Comparison of ENCODE assay signal across 19 cellular contexts in genomic region chr14:45072121-45072520, GRCh38. TPM values are rescaled to one million over a fixed set of nuclear protein-coding genes. Genes with fewer than 3 reads are reported as not detected.
DNase-seq lines count a peak whose midpoint lies in the region; TF ChIP-seq lines count a peak whose summit lies in the region.
"Had no signal": no experiment of that assay in that cellular context is flagged by ENCODE, and none has a peak within 500 bp of the region (broad histone marks: within the 10 kb centered on the region; RNA-seq: fewer than 3 reads in every experiment).

No MANE protein-coding gene starts in this region.

- no peaks in the 10 kb centered on the region for H3K4me1 Mint-ChIP-seq in activated naive CD4-positive, alpha-beta T cell treated with anti-CD3 and anti-CD28 coated beads, Interleukin-2, amount 50 U/mL, for 24 hours
- no peaks in the 10 kb centered on the region for H3K4me1 Mint-ChIP-seq in activated naive CD4-positive, alpha-beta T cell treated with anti-CD3 and anti-CD28 coated beads for 36 hours (ENCODE audit: low read depth)
- peaks cover 10% of the 10 kb centered on the region for H3K4me1 Mint-ChIP-seq in endodermal cell
- peaks cover 5% of the 10 kb centered on the region for H3K4me1 Mint-ChIP-seq in nephron progenitor cell
- H3K4me1 Mint-ChIP-seq: B cell had no signal

- H3K4me1 ChIP-seq in endodermal cell (ENCODE audit: control insufficient read depth, insufficient read depth, low read length) = no peaks in the 10 kb centered on the region
- H3K4me1 ChIP-seq: A549; BLaER1 treated with 17β-estradiol and CSF1 and Interleukin-3, amounts not matched to agents 10 nM and 100 nM; Caco-2 had no signal

- H3K27ac ChIP-seq in endodermal cell (ENCODE audit: low read depth, low read length) = no peak overlapping the region
- H3K27ac ChIP-seq: 22Rv1; A549; BLaER1 treated with 17β-estradiol and CSF1 and Interleukin-3, amounts not matched to agents 10 nM and 100 nM; C4-2B had no signal

- H3K27me3 ChIP-seq in endodermal cell (ENCODE audit: control insufficient read depth, insufficient read depth, low read length, poor library complexity, severe bottlenecking) = no peaks in the 10 kb centered on the region
- H3K27me3 ChIP-seq: BLaER1 treated with 17β-estradiol and CSF1 and Interleukin-3, amounts not matched to agents 10 nM and 100 nM had no signal

- peaks cover 9% of the 10 kb centered on the region for H3K9me3 ChIP-seq in endodermal cell (ENCODE audit: control insufficient read depth, low read length)
- H3K9me3 ChIP-seq: A549; BLaER1 treated with 17β-estradiol and CSF1 and Interleukin-3, amounts not matched to agents 10 nM and 100 nM; Caco-2 had no signal

- H3K9me3 Mint-ChIP-seq in activated naive CD4-positive, alpha-beta T cell treated with anti-CD3 and anti-CD28 coated beads, Interleukin-2, amount 50 U/mL, for 24 hours = no peaks in the 10 kb centered on the region
- no peaks in the 10 kb centered on the region for H3K9me3 Mint-ChIP-seq in activated naive CD4-positive, alpha-beta T cell treated with anti-CD3 and anti-CD28 coated beads for 36 hours
- peaks cover 6% of the 10 kb centered on the region for H3K9me3 Mint-ChIP-seq in endodermal cell
- no peaks in the 10 kb centered on the region for H3K9me3 Mint-ChIP-seq in nephron progenitor cell
- H3K9me3 Mint-ChIP-seq: CD4-positive, alpha-beta T cell; CD8-positive, alpha-beta T cell had no signal

- intact Hi-C loops in activated naive CD4-positive, alpha-beta T cell treated with anti-CD3 and anti-CD28 coated beads for 36 hours (cut with micrococcal nuclease) = no loop called here

- CTCF ChIA-PET in activated naive CD4-positive, alpha-beta T cell treated with anti-CD3 and anti-CD28 coated beads for 36 hours (lab: Charles Lee) = no interaction called here

- no peaks in the 10 kb centered on the region for H3K36me3 Mint-ChIP-seq in activated naive CD4-positive, alpha-beta T cell treated with anti-CD3 and anti-CD28 coated beads, Interleukin-2, amount 50 U/mL, for 24 hours
- H3K36me3 Mint-ChIP-seq in activated naive CD4-positive, alpha-beta T cell treated with anti-CD3 and anti-CD28 coated beads for 36 hours (ENCODE audit: low read depth) = no peaks in the 10 kb centered on the region
- H3K36me3 Mint-ChIP-seq in endodermal cell (ENCODE audit: low read depth) (peaks cover 25% of the 10 kb centered on the region), nephron progenitor cell (ENCODE audit: low read depth) (peaks cover 29% of the 10 kb centered on the region)

- TF ChIP-seq CTCF in endodermal cell (conservative IDR thresholded peaks at IDR 0.05) (no peak), nephron progenitor cell (IDR thresholded peaks at IDR 0.05) (no peak)

- H3K27me3 Mint-ChIP-seq in activated naive CD4-positive, alpha-beta T cell treated with anti-CD3 and anti-CD28 coated beads, Interleukin-2, amount 50 U/mL, for 24 hours = no peaks in the 10 kb centered on the region
- no peaks in the 10 kb centered on the region for H3K27me3 Mint-ChIP-seq in activated naive CD4-positive, alpha-beta T cell treated with anti-CD3 and anti-CD28 coated beads for 36 hours (ENCODE audit: low read depth)
- H3K27me3 Mint-ChIP-seq in endodermal cell (ENCODE audit: insufficient read depth) = no peaks in the 10 kb centered on the region
- no peaks in the 10 kb centered on the region for H3K27me3 Mint-ChIP-seq in nephron progenitor cell (ENCODE audit: low read depth, poor library complexity)
- H3K27me3 Mint-ChIP-seq: B cell; CD4-positive, alpha-beta T cell had no signal

- no peak overlapping the region for H3K4me3 Mint-ChIP-seq in activated naive CD4-positive, alpha-beta T cell treated with anti-CD3 and anti-CD28 coated beads, Interleukin-2, amount 50 U/mL, for 24 hours
- no peak overlapping the region for H3K4me3 Mint-ChIP-seq in activated naive CD4-positive, alpha-beta T cell treated with anti-CD3 and anti-CD28 coated beads for 36 hours
- no peak overlapping the region for H3K4me3 Mint-ChIP-seq in endodermal cell
- H3K4me3 Mint-ChIP-seq in nephron progenitor cell = no peak overlapping the region
- H3K4me3 Mint-ChIP-seq: B cell; CD4-positive, alpha-beta T cell; CD8-positive, alpha-beta T cell had no signal

- DNase-seq in activated naive CD4-positive, alpha-beta T cell treated with anti-CD3 and anti-CD28 coated beads for 36 hours = no peak
- no peak for DNase-seq in endodermal cell
- no peak for DNase-seq in nephron progenitor cell
- no peak for DNase-seq in GM03348 (ENCODE audit: low spot score)
- DNase-seq in activated T-cell treated with anti-CD3 and anti-CD28 coated beads, Interleukin-2, amount 50 U/mL, for 48 hours = no peak
- DNase-seq: AML-193; Caco-2; Calu3; CD4-positive, alpha-beta T cell; CD8-positive, alpha-beta T cell; DMS79 treated with DMSO at 0.1 percent for 48 hours; GF-D8 had no signal

- H3K9ac ChIP-seq in endodermal cell (ENCODE audit: extremely low read depth, low read length, poor library complexity, severe bottlenecking) = no peak overlapping the region
- H3K9ac ChIP-seq: BLaER1 treated with 17β-estradiol and CSF1 and Interleukin-3, amounts not matched to agents 10 nM and 100 nM had no signal

- H3K4me3 ChIP-seq in endodermal cell (ENCODE audit: low read length) = no peak overlapping the region
- H3K4me3 ChIP-seq: A549; BLaER1 treated with 17β-estradiol and CSF1 and Interleukin-3, amounts not matched to agents 10 nM and 100 nM; GM12878 had no signal

- WGBS in endodermal cell (ENCODE audit: insufficient coverage in 1 of 2, insufficient read length in 1 of 2), 2 experiments = 94 to 98% methylated on average over 6 of the region's 6 CpGs

- peaks cover 25% of the 10 kb centered on the region for H3K36me3 ChIP-seq in endodermal cell (ENCODE audit: control insufficient read depth, insufficient read depth, low read length)

- peak overlapping the region; percentile 27 for H3K27ac Mint-ChIP-seq in activated naive CD4-positive, alpha-beta T cell treated with anti-CD3 and anti-CD28 coated beads, Interleukin-2, amount 50 U/mL, for 24 hours
- H3K27ac Mint-ChIP-seq in activated naive CD4-positive, alpha-beta T cell treated with anti-CD3 and anti-CD28 coated beads for 36 hours = no peak overlapping the region
- H3K27ac Mint-ChIP-seq in endodermal cell (peak overlapping the region; percentile 28), nephron progenitor cell (peak overlapping the region; percentile 25)
- H3K27ac Mint-ChIP-seq: B cell; CD4-positive, alpha-beta T cell; CD8-positive, alpha-beta T cell had no signal

RNA-seq across cellular contexts. Expression of gene PRPF39, which starts 11.8 kb away (rescaled TPM):
- 10 to 100 TPM; 32.0 to 35.6 TPM for total RNA-seq in activated naive CD4-positive, alpha-beta T cell treated with anti-CD3 and anti-CD28 coated beads for 36 hours
- total RNA-seq in endodermal cell = 10 to 100 TPM; 50.7 to 50.8 TPM
- 43.6 TPM for polyA plus RNA-seq in endodermal cell (2013, experiment 1 of 2)
- polyA plus RNA-seq in endodermal cell (2013, experiment 2 of 2) = 34.9 TPM
